9 cellular contexts compared by ENCODE assay signal in the genomic region with DNA sequence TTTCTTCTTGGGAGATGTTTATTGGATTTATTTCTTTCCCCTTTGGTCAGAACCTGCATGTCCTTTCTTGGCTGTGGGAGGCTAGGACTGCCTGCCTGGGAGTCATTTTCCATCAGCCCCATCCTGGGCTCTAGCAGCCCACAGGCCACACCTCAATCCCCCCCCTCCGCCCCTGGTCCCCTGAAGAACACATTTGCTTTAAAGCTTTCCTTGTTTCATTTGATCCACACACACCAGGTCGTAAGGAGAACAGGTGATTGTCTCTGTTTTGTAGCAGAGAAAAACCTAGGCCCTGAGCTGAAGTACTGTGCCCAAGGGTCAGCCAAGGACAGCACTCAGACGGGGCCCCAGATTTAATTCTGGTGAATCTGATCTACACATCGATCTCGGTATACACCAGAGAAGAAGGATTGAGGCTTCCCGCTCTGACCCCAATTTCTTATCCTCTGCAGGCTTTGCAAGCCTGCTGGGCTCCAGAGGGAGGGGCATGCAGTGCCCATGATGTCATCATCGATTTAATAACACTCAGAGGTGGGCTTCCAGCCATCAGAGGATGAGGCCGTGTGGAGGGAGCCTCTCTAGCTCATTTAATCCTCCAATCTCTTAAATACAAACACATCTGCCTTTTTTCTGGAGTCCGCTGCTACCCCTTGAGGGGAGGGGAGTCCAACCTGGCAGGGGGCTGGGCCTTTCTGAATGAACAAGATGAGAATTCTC. TPM values are rescaled to one million over a fixed set of nuclear protein-coding genes. Genes with fewer than 3 reads are reported as not detected.
A peak's percentile ranks its signal among the peaks of the same experiment; 100 is the strongest.
DNase-seq lines count a peak whose midpoint lies in the region; ATAC-seq and TF ChIP-seq lines count a peak whose summit lies in the region.
"Had no signal": no experiment of that assay in that cellular context is flagged by ENCODE, and none has a peak within 500 bp of the region (broad histone marks: within the 10 kb centered on the region; RNA-seq: fewer than 3 reads in every experiment).

No MANE protein-coding gene starts in this region.

- H3K4me1 Mint-ChIP-seq in HFFc6 (ENCODE audit: low read depth) (peaks cover 33% of the 10 kb centered on the region), nephron (peaks cover 53% of the 10 kb centered on the region)
- H3K4me1 Mint-ChIP-seq in activated naive CD8-positive, alpha-beta T cell treated with anti-CD3 and anti-CD28 coated beads for 36 hours: peaks cover 28% of the 10 kb centered on the region

- no peaks in the 10 kb centered on the region for H3K9me3 Mint-ChIP-seq in HFFc6
- no peaks in the 10 kb centered on the region for H3K9me3 Mint-ChIP-seq in activated naive CD8-positive, alpha-beta T cell treated with anti-CD3 and anti-CD28 coated beads for 36 hours
- H3K9me3 Mint-ChIP-seq in nephron: peaks cover under 1% of the 10 kb centered on the region

- H3K36me3 Mint-ChIP-seq in HFFc6 (ENCODE audit: low read depth) (no peaks in the 10 kb centered on the region; the same call in 1 of the 2 replicates), nephron (ENCODE audit: low read depth) (no peaks in the 10 kb centered on the region)
- peaks cover 28% of the 10 kb centered on the region for H3K36me3 Mint-ChIP-seq in activated naive CD8-positive, alpha-beta T cell treated with anti-CD3 and anti-CD28 coated beads for 36 hours

- H3K27ac Mint-ChIP-seq in HFFc6: no peak overlapping the region; the same call in 1 of the 2 replicates
- peak overlapping the region; percentile 23 for H3K27ac Mint-ChIP-seq in activated naive CD8-positive, alpha-beta T cell treated with anti-CD3 and anti-CD28 coated beads for 36 hours
- peak overlapping the region in 2 of 3 experiments; percentile 2 to 38 for H3K27ac Mint-ChIP-seq in nephron

- no peak for TF ChIP-seq CTCF in HFFc6 (IDR thresholded peaks at IDR 0.05)
- no peak for TF ChIP-seq CTCF in nephron (IDR thresholded peaks at IDR 0.05; ENCODE audit: unreplicated experiment in 3 of 3)

- H3K4me3 Mint-ChIP-seq in HFFc6 (peak overlapping the region; percentile 19; the same call in 1 of the 2 replicates), nephron (peak overlapping the region; percentile 87 to 91 (median 91))
- peak overlapping the region; percentile 92 for H3K4me3 Mint-ChIP-seq in activated naive CD8-positive, alpha-beta T cell treated with anti-CD3 and anti-CD28 coated beads for 36 hours

- H3K27me3 Mint-ChIP-seq in HFFc6 (ENCODE audit: insufficient read depth): peaks cover 3% of the 10 kb centered on the region
- no peaks in the 10 kb centered on the region for H3K27me3 Mint-ChIP-seq in activated naive CD8-positive, alpha-beta T cell treated with anti-CD3 and anti-CD28 coated beads for 36 hours
- no peaks in the 10 kb centered on the region for H3K27me3 Mint-ChIP-seq in nephron (ENCODE audit: low read depth)

- ATAC-seq in HG03378 (IDR thresholded peaks at IDR 0.05; ENCODE audit: unreplicated experiment) (no peak), HG02642 (IDR thresholded peaks at IDR 0.05; ENCODE audit: poor library complexity, unreplicated experiment) (no peak)

- peak; percentile 37 for DNase-seq in DMS 273 (lab: John Stamatoyannopoulos, UW; ENCODE audit: unreplicated experiment)
- DNase-seq in DMS 273 treated with DMSO at 0.1 percent for 48 hours (lab: John Stamatoyannopoulos, UW): no peak
- DNase-seq in HFFc6: no peak
- DNase-seq in activated naive CD8-positive, alpha-beta T cell treated with anti-CD3 and anti-CD28 coated beads for 36 hours: no peak
- DNase-seq in NCI-H345 (lab: John Stamatoyannopoulos, UW): no peak
- DNase-seq: cerebellar nuclear complex had no signal

RNA-seq across cellular contexts. Expression of a gene that starts 1.7 kb away (rescaled TPM):
- 10 to 100 TPM; 26.0 to 45.0 (median 37.1) TPM for total RNA-seq in HFFc6 (2021; fragmentation: NEBNext Ultra II Directional; extraction: Animal tissue kit (Norgen Biotek cat#: 25700))
- 10 to 100 TPM; 67.7 to 72.0 TPM for total RNA-seq in activated naive CD8-positive, alpha-beta T cell treated with anti-CD3 and anti-CD28 coated beads for 36 hours

RNA-seq across cellular contexts. Expression of a gene that starts 26.1 kb away (rescaled TPM):
- 1 to 10 TPM in 3 of 6 experiments, under 1 TPM in 3; 0.40 to 1.9 (median 0.87) TPM for total RNA-seq in HFFc6 (2021; fragmentation: NEBNext Ultra II Directional; extraction: Animal tissue kit (Norgen Biotek cat#: 25700))
- total RNA-seq in activated naive CD8-positive, alpha-beta T cell treated with anti-CD3 and anti-CD28 coated beads for 36 hours: 1 to 10 TPM; 5.4 to 7.4 TPM

RNA-seq across cellular contexts. Expression of a gene that starts 46.3 kb away (rescaled TPM):
- total RNA-seq in HFFc6 (2021; fragmentation: NEBNext Ultra II Directional; extraction: Animal tissue kit (Norgen Biotek cat#: 25700)): 10 to 100 TPM; 30.7 to 38.0 (median 32.7) TPM
- total RNA-seq in activated naive CD8-positive, alpha-beta T cell treated with anti-CD3 and anti-CD28 coated beads for 36 hours: 10 to 100 TPM; 37.0 to 44.1 TPM

Comparison
In these comparisons a context has a peak if more than half of its experiments do, and no peak if none do; other contexts are left out.
1. H3K4me3 Mint-ChIP-seq: peak in every context shown above with its lines; median percentile 92 in activated naive CD8-positive, alpha-beta T cell treated with anti-CD3 and anti-CD28 coated beads for 36 hours; 91 in nephron; 19 in HFFc6.